ENCODE assay signal across 1 cellular context in genomic region chr20:38629979-38630378, GRCh38.
A peak's percentile ranks its signal among the peaks of the same experiment; 100 is the strongest.
TF ChIP-seq lines count a peak whose summit lies in the region.

No MANE protein-coding gene starts in this region.

TF ChIP-seq in K562, 482 proteins besides CTCF, POLR2A, EP300 and RAD21:
- TF ChIP-seq ZNF512 (tag; IDR thresholded peaks at IDR 0.05) = peak; percentile 91
- TF ChIP-seq GABPB1 (CRISPR knock-in tag; IDR thresholded peaks at IDR 0.05) = no peak
